16 cellular contexts compared by ENCODE assay signal in genomic region chr4:108854781-108855180, GRCh38.
"Had no signal": no experiment of that assay in that cellular context is flagged by ENCODE, and none has a peak within 500 bp of the region (broad histone marks: within the 10 kb centered on the region; RNA-seq: fewer than 3 reads in every experiment).

No MANE protein-coding gene starts in this region.

- H3K4me3 ChIP-seq: dorsolateral prefrontal cortex, heart left ventricle, mucosa of descending colon, psoas muscle, skin epidermis had no signal

- H3K4me1 ChIP-seq: heart left ventricle, psoas muscle had no signal

- H3K27me3 ChIP-seq: heart left ventricle, neutrophil had no signal

- H3K27ac ChIP-seq: dorsolateral prefrontal cortex, heart left ventricle, neutrophil, psoas muscle, skin epidermis had no signal

- ATAC-seq: esophagus mucosa; heart left ventricle; mucosa of descending colon; naive thymus-derived CD8-positive, alpha-beta T cell; psoas muscle; sciatic nerve had no signal

- H3K36me3 ChIP-seq: heart left ventricle, neutrophil had no signal

- H3K9me3 ChIP-seq: heart left ventricle, mucosa of descending colon, neutrophil, psoas muscle had no signal

- DNase-seq: cortex of kidney; dorsolateral prefrontal cortex; effector memory CD4-positive, alpha-beta T cell; heart left ventricle; hippocampal formation; kidney glomerular epithelial cell; mesendoderm; mucosa of descending colon; naive thymus-derived CD8-positive, alpha-beta T cell; psoas muscle; retina; stimulated activated naive CD4-positive, alpha-beta T cell treated with Interleukin-2 at 50 U/mL for 16 hours had no signal
